Comparison of ENCODE assay signal across 19 cellular contexts in genomic region chr1:226419284-226419683, GRCh38. TPM values are rescaled to one million over a fixed set of nuclear protein-coding genes. Genes with fewer than 3 reads are reported as not detected.
DNase-seq lines count a peak whose midpoint lies in the region; ATAC-seq and TF ChIP-seq lines count a peak whose summit lies in the region.
"Had no signal": no experiment of that assay in that cellular context is flagged by ENCODE, and none has a peak within 500 bp of the region (broad histone marks: within the 10 kb centered on the region; RNA-seq: fewer than 3 reads in every experiment).

No MANE protein-coding gene starts in this region.

- no peaks in the 10 kb centered on the region for H3K36me3 ChIP-seq in OCI-LY1 (ENCODE audit: insufficient read depth, low read length)
- H3K36me3 ChIP-seq in gastrocnemius medialis: no peaks in the 10 kb centered on the region
- no peaks in the 10 kb centered on the region for H3K36me3 ChIP-seq in spleen
- H3K36me3 ChIP-seq: BE2C had no signal

- intact Hi-C loops in dorsolateral prefrontal cortex (cut with DNase I): loop anchor here in 1 of 2 donors (2.0 kb wide), 1 partner anchor 190 kb away; no protein-coding TSS in a partner anchor
- intact Hi-C loops in gastrocnemius medialis (cut with DNase I; ENCODE audit: low total_unique reads): no loop called here
- intact Hi-C loops in spleen (cut with DNase I; ENCODE audit: low total_unique reads): no loop called here

- in situ Hi-C loops in gastrocnemius medialis (cut with MboI; ENCODE audit: low sequenced_read_pairs in 4 of 4): no loop called here

- TF ChIP-seq POLR2A in gastrocnemius medialis (IDR thresholded peaks at IDR 0.05) (no peak), spleen (IDR thresholded peaks at IDR 0.05) (no peak)

- WGBS in spleen, 5 donors: 85 to 91% (median 89%) methylated on average over 10 of the region's 10 CpGs

- H3K27me3 ChIP-seq in OCI-LY1 (ENCODE audit: insufficient read depth, low read length) (no peaks in the 10 kb centered on the region), dorsolateral prefrontal cortex (no peaks in the 10 kb centered on the region), gastrocnemius medialis (no peaks in the 10 kb centered on the region), spleen (replicated peaks in 1 of 7) (no peaks in the 10 kb centered on the region)
- H3K27me3 ChIP-seq: BE2C had no signal

- DNase-seq in dorsolateral prefrontal cortex (peak in 9 of 10 donors; percentile 43 to 82 (median 70)), middle frontal gyrus (ENCODE audit: extremely low spot score, low spot score) (peak; percentile 32), gastrocnemius medialis (no peak), spleen (no peak), GOT3 (lab: John Stamatoyannopoulos, UW) (no peak), AG08396 (ENCODE audit: low spot score) (no peak)
- peak; percentile 10 for DNase-seq in stimulated activated CD8-positive, alpha-beta memory T cell treated with anti-CD3 and anti-CD28 coated beads, Interleukin-4, amount 100 ng/mL, for 48 hours
- DNase-seq: ACHN; BE2C; CD8-positive, alpha-beta memory T cell; GF-D8; H7; MM.1S; NCI-H1105 treated with DMSO at 0.1 percent for 48 hours; NCI-H1930; NCI-H2171 treated with DMSO at 0.1 percent for 48 hours; NCI-H510A treated with DMSO at 0.1 percent for 48 hours; SHP77 treated with DMSO at 0.1 percent for 48 hours had no signal

- no peak overlapping the region for H3K4me2 ChIP-seq in OCI-LY1 (ENCODE audit: low read length)

- no peak overlapping the region for H2AFZ ChIP-seq in OCI-LY1 (ENCODE audit: low read length)

- H4K20me1 ChIP-seq in OCI-LY1 (ENCODE audit: insufficient read depth, low read length): no peaks in the 10 kb centered on the region

- H3K9ac ChIP-seq in OCI-LY1 (ENCODE audit: low read length): no peak overlapping the region

- H3K9me2 ChIP-seq in OCI-LY1 (ENCODE audit: low read depth, low read length): no peaks in the 10 kb centered on the region

- H3K4me1 ChIP-seq in OCI-LY1 (ENCODE audit: insufficient read depth, low read length, severe bottlenecking) (peaks cover 33% of the 10 kb centered on the region), gastrocnemius medialis (no peaks in the 10 kb centered on the region), spleen (peaks cover 0 to under 1% (median 0%) of the 10 kb centered on the region in 6 donors)
- H3K4me1 ChIP-seq: BE2C had no signal

- no peak for ATAC-seq in gastrocnemius medialis

- H3K9me3 ChIP-seq in OCI-LY1 (ENCODE audit: low read length) (no peaks in the 10 kb centered on the region), gastrocnemius medialis (no peaks in the 10 kb centered on the region), spleen (no peaks in the 10 kb centered on the region)
- H3K9me3 ChIP-seq: BE2C had no signal

- no peaks in the 10 kb centered on the region for H3F3A ChIP-seq in OCI-LY1 (ENCODE audit: insufficient read depth, low read length)

- H3K4me3 ChIP-seq in OCI-LY1 (ENCODE audit: low read depth, low read length, poor library complexity, severe bottlenecking) (no peak overlapping the region), dorsolateral prefrontal cortex (peak overlapping the region in 32 of 59 donors; percentile 1 to 50 (median 26)), gastrocnemius medialis (no peak overlapping the region), spleen (no peak overlapping the region)

- TF ChIP-seq CTCF in OCI-LY1 (IDR thresholded peaks at IDR 0.05; ENCODE audit: low read length) (no peak), dorsolateral prefrontal cortex (IDR thresholded peaks at IDR 0.05 in 54 of 56, conservative IDR thresholded peaks at IDR 0.05 in 2 of 56; ENCODE audit: low read depth in 1 of 56, partially characterized antibody in 56 of 56) (peak in 2 of 56 donors; percentile 19 to 20), gastrocnemius medialis (IDR thresholded peaks at IDR 0.05 in 4 of 5, conservative IDR thresholded peaks at IDR 0.05 in 1 of 5) (no peak), spleen (IDR thresholded peaks at IDR 0.05 in 8 of 11, conservative IDR thresholded peaks at IDR 0.05 in 3 of 11) (no peak)

- peak overlapping the region; percentile 4 for H3K27ac ChIP-seq in OCI-LY1 (ENCODE audit: low read depth, low read length, poor library complexity, severe bottlenecking)
- peak overlapping the region in 54 of 59 donors; percentile 4 to 79 (median 56) for H3K27ac ChIP-seq in dorsolateral prefrontal cortex
- no peak overlapping the region for H3K27ac ChIP-seq in gastrocnemius medialis
- no peak overlapping the region for H3K27ac ChIP-seq in spleen

- no peaks in the 10 kb centered on the region for H3K79me2 ChIP-seq in OCI-LY1 (ENCODE audit: insufficient read depth, low read length)

RNA-seq across cellular contexts. Expression of gene PARP1, which starts 11.4 kb away (rescaled TPM):
- total RNA-seq in dorsolateral prefrontal cortex (100 to 1,000 TPM in 78 of 120 experiments, 10 to 100 TPM in 42; 74.8 to 140 (median 105) TPM), gastrocnemius medialis (100 to 1,000 TPM in 2 of 4 donors, 10 to 100 TPM in 2; 63.8 to 117 (median 99.7) TPM), spleen (100 to 1,000 TPM; 119 to 213 (median 134) TPM)
- 10 to 100 TPM; 39.2 to 71.8 (median 69.7) TPM for polyA plus RNA-seq in spleen

Comparison
In these comparisons a context has a peak if more than half of its experiments do, and no peak if none do; other contexts are left out.
1. H3K27ac ChIP-seq: peak in OCI-LY1 (single experiment) and dorsolateral prefrontal cortex (54 of 59); none in gastrocnemius medialis (0 of 4) and spleen (0 of 8).
2. H3K4me3 ChIP-seq: peak in dorsolateral prefrontal cortex (32 of 59); none in OCI-LY1 (single experiment), gastrocnemius medialis (0 of 4) and spleen (0 of 8).
3. DNase-seq: peak in dorsolateral prefrontal cortex (9 of 10), middle frontal gyrus (single experiment) and stimulated activated CD8-positive, alpha-beta memory T cell treated with anti-CD3 and anti-CD28 coated beads, Interleukin-4, amount 100 ng/mL, for 48 hours (single experiment); none in gastrocnemius medialis (0 of 2), spleen (single experiment), GOT3 (single experiment) and AG08396 (single experiment).